In genomic region chrX:43333543-43333942, GRCh38 we compare ENCODE assay signal across 1 cellular context.
TF ChIP-seq lines count a peak whose summit lies in the region.

No MANE protein-coding gene starts in this region.

TF ChIP-seq in H1, 55 proteins besides CTCF, POLR2A, EP300 and RAD21 (continued from another document):
- no peak for TF ChIP-seq CHD2 (IDR thresholded peaks at IDR 0.05; ENCODE audit: low read length)
- TF ChIP-seq BRCA1 (IDR thresholded peaks at IDR 0.05; ENCODE audit: low read depth, low read length): no peak
- no peak for TF ChIP-seq SP1 (IDR thresholded peaks at IDR 0.05; ENCODE audit: low read depth, low read length)
- no peak for TF ChIP-seq USF2 (IDR thresholded peaks at IDR 0.05; ENCODE audit: low read length)
- TF ChIP-seq ATF2 (IDR thresholded peaks at IDR 0.05; ENCODE audit: low read length): no peak
- TF ChIP-seq SIRT6 (IDR thresholded peaks at IDR 0.05; ENCODE audit: low read length): no peak
- TF ChIP-seq JUND (IDR thresholded peaks at IDR 0.05; ENCODE audit: low read length): no peak
- no peak for TF ChIP-seq TCF12 (IDR thresholded peaks at IDR 0.05; ENCODE audit: low read depth, low read length)
- TF ChIP-seq SUZ12 (IDR thresholded peaks at IDR 0.05; ENCODE audit: low read length): no peak
